In genomic region chr17:46730679-46731078, GRCh38 we compare ENCODE assay signal across 18 cellular contexts.
DNase-seq lines count a peak whose midpoint lies in the region; ATAC-seq and TF ChIP-seq lines count a peak whose summit lies in the region.
"Had no signal": no experiment of that assay in that cellular context is flagged by ENCODE, and none has a peak within 500 bp of the region (broad histone marks: within the 10 kb centered on the region; RNA-seq: fewer than 3 reads in every experiment).

No MANE protein-coding gene starts in this region.

- H3K9me3 Mint-ChIP-seq in memory B cell (no peaks in the 10 kb centered on the region), WTC11 (no peaks in the 10 kb centered on the region)
- H3K9me3 Mint-ChIP-seq: CD4-positive, alpha-beta T cell had no signal

- no peak overlapping the region for H3K23ac ChIP-seq in IMR-90 (ENCODE audit: low read depth, low read length)

- H3K27me3 ChIP-seq in IMR-90 (ENCODE audit: control insufficient read depth, insufficient read depth, low read length) (no peaks in the 10 kb centered on the region), Peyer's patch (no peaks in the 10 kb centered on the region)

- H2AFZ ChIP-seq in IMR-90 (replicated peaks; ENCODE audit: low read length, poor library complexity) = no peak overlapping the region
- H2AFZ ChIP-seq: GM23248 had no signal

- no peak overlapping the region for H4K91ac ChIP-seq in IMR-90 (ENCODE audit: insufficient read depth, low read depth, low read length)

- in situ Hi-C loops in IMR-90 (cut with MboI; ENCODE audit: low sequenced_read_pairs) = loop anchor here (25.0 kb wide), 1 partner anchor 1143 kb away; no protein-coding TSS in a partner anchor

- dilution Hi-C loops in IMR-90 (cut with HindIII; ENCODE audit: low sequenced_read_pairs, unreplicated experiment) = no loop called here

- no peak overlapping the region for H3K4me2 ChIP-seq in IMR-90 (ENCODE audit: low read depth, low read length)

- no peak overlapping the region for H2AK5ac ChIP-seq in IMR-90 (ENCODE audit: low read depth, low read length)

- peaks cover 5% of the 10 kb centered on the region for H3K36me3 ChIP-seq in IMR-90 (ENCODE audit: control insufficient read depth, insufficient read depth, low read length)
- peaks cover 0 to 25% (median 0%) of the 10 kb centered on the region in 3 donors for H3K36me3 ChIP-seq in Peyer's patch

- no peak for TF ChIP-seq CTCF in IMR-90 (conservative IDR thresholded peaks at IDR 0.05; ENCODE audit: low read depth, low read length)
- TF ChIP-seq CTCF in WTC11 (IDR thresholded peaks at IDR 0.05) = no peak
- TF ChIP-seq CTCF in Peyer's patch (IDR thresholded peaks at IDR 0.05) = no peak

- no peak overlapping the region for H2BK20ac ChIP-seq in IMR-90 (ENCODE audit: low read depth, low read length)

- no peak overlapping the region for H3K56ac ChIP-seq in IMR-90 (ENCODE audit: extremely low read depth, insufficient read depth, low read length)

- no peak overlapping the region for H2BK15ac ChIP-seq in IMR-90 (ENCODE audit: low read depth, low read length)

- peak; percentile 36 for DNase-seq in DMS53 (lab: John Stamatoyannopoulos, UW)
- DNase-seq in IMR-90 = no peak
- peak; percentile 20 for DNase-seq in epithelial cell of prostate (ENCODE audit: low read depth, low spot score)
- no peak for DNase-seq in memory B cell (ENCODE audit: low spot score in 2 of 2)
- DNase-seq in T-helper 17 cell = no peak
- no peak for DNase-seq in WTC11 (ENCODE audit: low spot score)
- DNase-seq in AG20443 (ENCODE audit: low spot score) = no peak
- DNase-seq in Peyer's patch = no peak
- DNase-seq: ACHN; C1 segment of cervical spinal cord; Calu3; CD4-positive, alpha-beta T cell; DMS 273 treated with DMSO at 0.1 percent for 48 hours; DMS79 treated with DMSO at 0.1 percent for 48 hours; EL; GM23248; H7 had no signal

- no peaks in the 10 kb centered on the region for H3K27me3 Mint-ChIP-seq in memory B cell
- H3K27me3 Mint-ChIP-seq in T-helper 17 cell = no peaks in the 10 kb centered on the region
- no peaks in the 10 kb centered on the region for H3K27me3 Mint-ChIP-seq in WTC11 (ENCODE audit: low read depth)
- H3K27me3 Mint-ChIP-seq: B cell; CD4-positive, alpha-beta T cell had no signal

- H3K4me3 ChIP-seq in IMR-90 (ENCODE audit: insufficient read depth, low read depth, low read length) (no peak overlapping the region), Peyer's patch (no peak overlapping the region)
- H3K4me3 ChIP-seq: GM23248 had no signal

- TF ChIP-seq POLR2A in IMR-90 (IDR thresholded peaks at IDR 0.05; ENCODE audit: low read depth, low read length) (no peak), Peyer's patch (IDR thresholded peaks at IDR 0.05) (no peak)

- H3K4ac ChIP-seq in IMR-90 (ENCODE audit: low read depth, low read length) = no peak overlapping the region

- H3K4me1 ChIP-seq in IMR-90 (ENCODE audit: control insufficient read depth, insufficient read depth, low read length) (peaks cover 8% of the 10 kb centered on the region; the same call in 1 of the 2 replicates), Peyer's patch (no peaks in the 10 kb centered on the region)

- H4K20me1 ChIP-seq in IMR-90 (ENCODE audit: insufficient read depth, low read length) = no peaks in the 10 kb centered on the region

- H3K4me3 Mint-ChIP-seq in memory B cell = no peak overlapping the region
- H3K4me3 Mint-ChIP-seq in T-helper 17 cell = no peak overlapping the region
- H3K4me3 Mint-ChIP-seq in WTC11 = no peak overlapping the region
- H3K4me3 Mint-ChIP-seq: B cell; CD4-positive, alpha-beta T cell had no signal

- peaks cover 6% of the 10 kb centered on the region for H3K4me1 Mint-ChIP-seq in memory B cell
- H3K4me1 Mint-ChIP-seq in T-helper 17 cell = peaks cover 6% of the 10 kb centered on the region
- H3K4me1 Mint-ChIP-seq in WTC11 = peaks cover 43% of the 10 kb centered on the region

- 0 out of 2 replicates have a peak overlapping the region, but pooled peaks have one; percentile 7 for H3K14ac ChIP-seq in IMR-90 (replicated peaks; ENCODE audit: low read depth, low read length)

- H3K27ac ChIP-seq in IMR-90 (ENCODE audit: insufficient read depth, low read length) (no peak overlapping the region), epithelial cell of prostate (peak overlapping the region; percentile 42), Peyer's patch (no peak overlapping the region)
- H3K27ac ChIP-seq: GM23248 had no signal

- CTCF ChIA-PET in IMR-90 (lab: Yijun Ruan, JAX) = interaction anchor here (0.5 kb wide), 1 partner anchor 19 kb away, joined by 3 read pairs; no protein-coding TSS in a partner anchor
- CTCF ChIA-PET in WTC11 (lab: Charles Lee) = no interaction called here

- H3K27ac Mint-ChIP-seq in memory B cell (peak overlapping the region; percentile 12), T-helper 17 cell (no peak overlapping the region), WTC11 (no peak overlapping the region)
- H3K27ac Mint-ChIP-seq: CD4-positive, alpha-beta T cell had no signal

- H3K36me3 Mint-ChIP-seq in memory B cell (peaks cover 15% of the 10 kb centered on the region), T-helper 17 cell (ENCODE audit: low read depth) (peaks cover 5% of the 10 kb centered on the region), WTC11 (no peaks in the 10 kb centered on the region)

- ATAC-seq in IMR-90 (ENCODE audit: low read depth) (no peak), memory B cell (ENCODE audit: low read depth) (no peak), T-helper 17 cell (no peak), WTC11 (no peak)

- no peak overlapping the region for H2AK9ac ChIP-seq in IMR-90 (replicated peaks; ENCODE audit: low read depth, low read length, poor library complexity)

- H3K9ac ChIP-seq in IMR-90 (ENCODE audit: low read depth, low read length) = no peak overlapping the region
- H3K9ac ChIP-seq: GM23248 had no signal

- H3K18ac ChIP-seq in IMR-90 (ENCODE audit: low read depth, low read length) = no peak overlapping the region

- WGBS in IMR-90 (ENCODE audit: extremely low coverage in 2 of 2, insufficient read length in 1 of 2), 2 experiments = no CpG with 5 or more reads among the region's 1 CpG

- no peak overlapping the region for H4K5ac ChIP-seq in IMR-90 (ENCODE audit: low read depth, low read length)

- POLR2A ChIA-PET in IMR-90 (lab: Charles Lee; ENCODE audit: unreplicated experiment) = no interaction called here
- POLR2A ChIA-PET in WTC11 (lab: Charles Lee) = no interaction called here

- TF ChIP-seq RAD21 in IMR-90 (IDR thresholded peaks at IDR 0.05; ENCODE audit: low read length) = no peak

- no peaks in the 10 kb centered on the region for H3K9me3 ChIP-seq in IMR-90 (ENCODE audit: control insufficient read depth, insufficient read depth, low read length)
- no peaks in the 10 kb centered on the region for H3K9me3 ChIP-seq in T-helper 17 cell (ENCODE audit: control insufficient read depth, low read length, poor library complexity, severe bottlenecking)
- no peaks in the 10 kb centered on the region for H3K9me3 ChIP-seq in Peyer's patch

- H2BK120ac ChIP-seq in IMR-90 (ENCODE audit: low read depth, low read length) = no peak overlapping the region

- no peak overlapping the region for H2BK5ac ChIP-seq in IMR-90 (ENCODE audit: low read depth, low read length, poor library complexity, severe bottlenecking)

- no peak overlapping the region for H4K8ac ChIP-seq in IMR-90 (ENCODE audit: low read depth in 2 of 2, low read length in 2 of 2)

- no peaks in the 10 kb centered on the region; a peak in 1 of 4 replicates for H3K79me1 ChIP-seq in IMR-90 (ENCODE audit: low read depth in 1 of 2, low read length in 2 of 2)

- no TSS peak for BruUV-seq in IMR-90 (replicated peaks; lab: Mats Ljungman, UMichigan)

- peaks cover 8% of the 10 kb centered on the region; the same call in 1 of the 2 replicates for H3K9me1 ChIP-seq in IMR-90 (ENCODE audit: insufficient read depth, low read length)

- intact Hi-C loops in IMR-90 (cut with micrococcal nuclease) = no loop called here

TF ChIP-seq in IMR-90, 13 proteins besides CTCF, POLR2A, EP300 and RAD21:
- TF ChIP-seq RCOR1 (IDR thresholded peaks at IDR 0.05; ENCODE audit: insufficient replicate concordance, low read length) (no peak), MAFK (IDR thresholded peaks at IDR 0.05; ENCODE audit: low read depth, low read length) (no peak), BHLHE40 (IDR thresholded peaks at IDR 0.05; ENCODE audit: low read depth, low read length) (no peak), CEBPB (IDR thresholded peaks at IDR 0.05; ENCODE audit: low read depth, low read length) (no peak), CHD1 (IDR thresholded peaks at IDR 0.05; ENCODE audit: low read depth, low read length) (no peak), FOS (IDR thresholded peaks at IDR 0.05; ENCODE audit: low read depth, low read length) (no peak), NFE2L2 (IDR thresholded peaks at IDR 0.05; ENCODE audit: low read depth, low read length) (no peak)

TF ChIP-seq in WTC11, 78 proteins besides CTCF, POLR2A, EP300 and RAD21 (continues in another document):
- TF ChIP-seq PRRX2 (CRISPR knock-in tag; IDR thresholded peaks at IDR 0.05) (no peak), FOXP1 (CRISPR knock-in tag; IDR thresholded peaks at IDR 0.05; ENCODE audit: borderline replicate concordance) (no peak), TEAD1 (CRISPR knock-in tag; IDR thresholded peaks at IDR 0.05) (no peak), FOXJ3 (CRISPR knock-in tag; IDR thresholded peaks at IDR 0.05; ENCODE audit: borderline replicate concordance) (no peak), ETV6 (CRISPR knock-in tag; IDR thresholded peaks at IDR 0.05) (no peak), ZMAT4 (CRISPR knock-in tag; IDR thresholded peaks at IDR 0.05) (no peak), RELA (CRISPR knock-in tag; IDR thresholded peaks at IDR 0.05; ENCODE audit: borderline replicate concordance) (no peak)

Comparison
In these comparisons a context has a peak if more than half of its experiments do, and no peak if none do; other contexts are left out.
1. DNase-seq: peak in DMS53 (single experiment) and epithelial cell of prostate (single experiment); none in IMR-90 (single experiment), memory B cell (0 of 2), T-helper 17 cell (0 of 3), WTC11 (single experiment), AG20443 (single experiment) and Peyer's patch (0 of 3).